Comparison of ENCODE assay signal across 2 cellular contexts in genomic region chr7:47748041-47748440, GRCh38.
TF ChIP-seq lines count a peak whose summit lies in the region.

No MANE protein-coding gene starts in this region.

TF ChIP-seq in IMR-90, 13 proteins besides CTCF, POLR2A, EP300 and RAD21 (continued from another document):
- TF ChIP-seq ELK1 (IDR thresholded peaks at IDR 0.05; ENCODE audit: borderline replicate concordance, low read depth, low read length) (no peak), RFX5 (IDR thresholded peaks at IDR 0.05; ENCODE audit: low read depth, low read length) (no peak), MAZ (IDR thresholded peaks at IDR 0.05; ENCODE audit: borderline replicate concordance, low read depth, low read length) (no peak), NFE2L2 (IDR thresholded peaks at IDR 0.05; ENCODE audit: low read depth, low read length) (no peak), SMC3 (IDR thresholded peaks at IDR 0.05; ENCODE audit: low read depth, low read length) (no peak), CEBPB (IDR thresholded peaks at IDR 0.05; ENCODE audit: low read depth, low read length) (no peak)

TF ChIP-seq in SK-N-SH, 30 proteins besides CTCF, POLR2A, EP300 and RAD21:
- TF ChIP-seq IRF3 (IDR thresholded peaks at IDR 0.05; ENCODE audit: low read depth, low read length), result no peak
- no peak for TF ChIP-seq USF2 (IDR thresholded peaks at IDR 0.05; ENCODE audit: borderline replicate concordance, low read depth, low read length)
- TF ChIP-seq TAF1 (IDR thresholded peaks at IDR 0.05; ENCODE audit: borderline replicate concordance, low read depth, low read length), result no peak
- TF ChIP-seq CHD2 (IDR thresholded peaks at IDR 0.05; ENCODE audit: low read length, partially characterized antibody), result no peak
- TF ChIP-seq USF1 (IDR thresholded peaks at IDR 0.05; ENCODE audit: borderline replicate concordance, low read depth), result no peak
- no peak for TF ChIP-seq GATA2 (CRISPR knock-in tag; IDR thresholded peaks at IDR 0.05)
- no peak for TF ChIP-seq SMC3 (IDR thresholded peaks at IDR 0.05; ENCODE audit: low read depth, low read length)
- no peak for TF ChIP-seq GABPA (IDR thresholded peaks at IDR 0.05; ENCODE audit: low read depth)
- TF ChIP-seq NRF1 (IDR thresholded peaks at IDR 0.05; ENCODE audit: low read depth, low read length), result no peak
- TF ChIP-seq NFIC (IDR thresholded peaks at IDR 0.05; ENCODE audit: borderline replicate concordance), result no peak
- TF ChIP-seq FOXJ3 (CRISPR knock-in tag; IDR thresholded peaks at IDR 0.05), result no peak
- TF ChIP-seq REST (IDR thresholded peaks at IDR 0.05; ENCODE audit: low read depth, low read length), result no peak
- no peak for TF ChIP-seq MXI1 (IDR thresholded peaks at IDR 0.05; ENCODE audit: low read depth, low read length)
